ENCODE assay signal across 17 cellular contexts in genomic region chr1:204093756-204094155, GRCh38. TPM values are rescaled to one million over a fixed set of nuclear protein-coding genes. Genes with fewer than 3 reads are reported as not detected.
DNase-seq lines count a peak whose midpoint lies in the region; ATAC-seq and TF ChIP-seq lines count a peak whose summit lies in the region.
"Had no signal": no experiment of that assay in that cellular context is flagged by ENCODE, and none has a peak within 500 bp of the region (broad histone marks: within the 10 kb centered on the region; RNA-seq: fewer than 3 reads in every experiment).

No MANE protein-coding gene starts in this region.

- H3K4me1 ChIP-seq in HUES64 (ENCODE audit: insufficient read depth, low read length): peaks cover 60% of the 10 kb centered on the region
- peaks cover 32 to 37% of the 10 kb centered on the region in 2 donors for H3K4me1 ChIP-seq in mucosa of rectum (ENCODE audit: control insufficient read depth in 2 of 2, insufficient read depth in 2 of 2, low read length in 2 of 2)
- peaks cover 11 to 62% (median 26%) of the 10 kb centered on the region in 5 donors for H3K4me1 ChIP-seq in subcutaneous abdominal adipose tissue (ENCODE audit: control insufficient read depth in 5 of 5, insufficient read depth in 5 of 5, low read length in 5 of 5)

- intact Hi-C loops in activated CD4-positive, alpha-beta memory T cell treated with anti-CD3 and anti-CD28 coated beads for 36 hours (cut with micrococcal nuclease): no loop called here

- H3K4me3 ChIP-seq in HUES64 (ENCODE audit: low read length) (peak overlapping the region; percentile 36; the same call in 1 of the 2 replicates), mucosa of rectum (ENCODE audit: low read length in 2 of 2) (peak overlapping the region in 1 of 2 donors; percentile 41), subcutaneous abdominal adipose tissue (ENCODE audit: low read depth in 1 of 5, low read length in 5 of 5) (no peak overlapping the region)
- H3K4me3 ChIP-seq: BLaER1, SJSA1, testis had no signal

- 57% methylated on average over 1 of the region's 1 CpG for WGBS in HUES64

- H3K4me3 Mint-ChIP-seq in WTC11: peak overlapping the region; percentile 31
- no peak overlapping the region for H3K4me3 Mint-ChIP-seq in activated CD4-positive, alpha-beta memory T cell treated with anti-CD3 and anti-CD28 coated beads for 36 hours
- H3K4me3 Mint-ChIP-seq: memory B cell had no signal

- H3K36me3 Mint-ChIP-seq in WTC11: no peaks in the 10 kb centered on the region; the same call in 1 of the 2 replicates
- no peaks in the 10 kb centered on the region for H3K36me3 Mint-ChIP-seq in activated CD4-positive, alpha-beta memory T cell treated with anti-CD3 and anti-CD28 coated beads for 36 hours
- H3K36me3 Mint-ChIP-seq: memory B cell had no signal

- H3K9ac ChIP-seq in HUES64 (ENCODE audit: low read depth, low read length) (no peak overlapping the region), mucosa of rectum (ENCODE audit: low read depth in 1 of 2, low read length in 2 of 2) (peak overlapping the region; percentile 1 to 15), subcutaneous abdominal adipose tissue (ENCODE audit: low read length in 5 of 5) (no peak overlapping the region)
- H3K9ac ChIP-seq: BLaER1, KMS-11 had no signal

- H3K4me1 Mint-ChIP-seq in WTC11: peaks cover 86% of the 10 kb centered on the region
- peaks cover 2% of the 10 kb centered on the region for H3K4me1 Mint-ChIP-seq in activated CD4-positive, alpha-beta memory T cell treated with anti-CD3 and anti-CD28 coated beads for 36 hours (ENCODE audit: low read depth)
- H3K4me1 Mint-ChIP-seq: memory B cell had no signal

- H3K27ac ChIP-seq in HUES64 (ENCODE audit: low read depth, low read length) (peak overlapping the region; percentile 46; the same call in 1 of the 2 replicates), mucosa of rectum (ENCODE audit: low read depth in 2 of 2, low read length in 2 of 2) (peak overlapping the region; percentile 89 to 94), subcutaneous abdominal adipose tissue (ENCODE audit: low read depth, low read length) (peak overlapping the region; percentile 24)
- H3K27ac ChIP-seq: BLaER1, KMS-11, SJSA1 had no signal

- ATAC-seq in WTC11 (no peak), GM19397 (IDR thresholded peaks at IDR 0.05; ENCODE audit: unreplicated experiment) (no peak)

- H3K36me3 ChIP-seq in HUES64 (ENCODE audit: insufficient read depth, low read length) (no peaks in the 10 kb centered on the region), mucosa of rectum (ENCODE audit: control insufficient read depth in 2 of 2, insufficient read depth in 2 of 2, low read length in 2 of 2) (no peaks in the 10 kb centered on the region), subcutaneous abdominal adipose tissue (ENCODE audit: control insufficient read depth in 5 of 5, insufficient read depth in 5 of 5, low read length in 5 of 5) (no peaks in the 10 kb centered on the region)
- H3K36me3 ChIP-seq: BLaER1, SJSA1 had no signal

- H3K27me3 ChIP-seq in HUES64 (ENCODE audit: insufficient read depth, low read length) (no peaks in the 10 kb centered on the region), mucosa of rectum (ENCODE audit: control insufficient read depth in 2 of 2, insufficient read depth in 2 of 2, low read length in 2 of 2) (no peaks in the 10 kb centered on the region), subcutaneous abdominal adipose tissue (ENCODE audit: control insufficient read depth in 5 of 5, insufficient read depth in 4 of 5, low read length in 5 of 5) (no peaks in the 10 kb centered on the region)
- H3K27me3 ChIP-seq: BLaER1, SJSA1, testis had no signal

- H3K9me3 Mint-ChIP-seq in WTC11: no peaks in the 10 kb centered on the region
- no peaks in the 10 kb centered on the region for H3K9me3 Mint-ChIP-seq in activated CD4-positive, alpha-beta memory T cell treated with anti-CD3 and anti-CD28 coated beads for 36 hours
- H3K9me3 Mint-ChIP-seq: memory B cell had no signal

- no peaks in the 10 kb centered on the region for H3K9me3 ChIP-seq in HUES64 (ENCODE audit: insufficient read depth, low read depth, low read length)
- no peaks in the 10 kb centered on the region for H3K9me3 ChIP-seq in mucosa of rectum (ENCODE audit: control insufficient read depth in 2 of 2, low read length in 2 of 2)
- no peaks in the 10 kb centered on the region for H3K9me3 ChIP-seq in subcutaneous abdominal adipose tissue (ENCODE audit: control insufficient read depth in 5 of 5, low read length in 5 of 5)
- H3K9me3 ChIP-seq: BLaER1, SJSA1, testis had no signal

- DNase-seq in WTC11 (ENCODE audit: low spot score) (no peak), NCI-H2107 (lab: John Stamatoyannopoulos, UW) (no peak)
- DNase-seq in activated CD4-positive, alpha-beta memory T cell treated with anti-CD3 and anti-CD28 coated beads for 36 hours: no peak
- DNase-seq: activated CD4-positive, alpha-beta T cell treated with anti-CD3 and anti-CD28 coated beads for 1 hour; activated gamma-delta T cell treated with Interleukin-2 at 50 U/mL for 16 hours; anterior cingulate cortex; NCI-H446 treated with DMSO at 0.1 percent for 48 hours; T-helper 9 cell; testis had no signal

- H3K27me3 Mint-ChIP-seq in WTC11 (ENCODE audit: low read depth): no peaks in the 10 kb centered on the region
- no peaks in the 10 kb centered on the region for H3K27me3 Mint-ChIP-seq in activated CD4-positive, alpha-beta memory T cell treated with anti-CD3 and anti-CD28 coated beads for 36 hours

- no peak for TF ChIP-seq CTCF in WTC11 (IDR thresholded peaks at IDR 0.05)

- CTCF ChIA-PET in WTC11 (lab: Charles Lee): interaction anchor here (0.5 to 2.7 kb wide), 8 partner anchors 9 to 417 kb away, joined by 3 to 17 read pairs (median 4); no protein-coding TSS in a partner anchor
- CTCF ChIA-PET in activated CD4-positive, alpha-beta memory T cell treated with anti-CD3 and anti-CD28 coated beads for 36 hours (lab: Charles Lee): no interaction called here

- POLR2A ChIA-PET in WTC11 (lab: Charles Lee): interaction anchor here (1.2 to 2.6 kb wide), 2 partner anchors 14 to 16 kb away, joined by 9 to 11 read pairs; no protein-coding TSS in a partner anchor
- POLR2A ChIA-PET in activated CD4-positive, alpha-beta memory T cell treated with anti-CD3 and anti-CD28 coated beads for 36 hours (lab: Charles Lee): no interaction called here

- H3K27ac Mint-ChIP-seq in WTC11: peak overlapping the region; percentile 64
- no peak overlapping the region for H3K27ac Mint-ChIP-seq in activated CD4-positive, alpha-beta memory T cell treated with anti-CD3 and anti-CD28 coated beads for 36 hours
- H3K27ac Mint-ChIP-seq: memory B cell had no signal

TF ChIP-seq in WTC11, 78 proteins besides CTCF, POLR2A, EP300 and RAD21 (continues in another document):
- TF ChIP-seq ZNF263 (CRISPR knock-in tag; IDR thresholded peaks at IDR 0.05; ENCODE audit: low read depth) (no peak), ETV6 (CRISPR knock-in tag; IDR thresholded peaks at IDR 0.05) (no peak), OVOL2 (CRISPR knock-in tag; IDR thresholded peaks at IDR 0.05; ENCODE audit: borderline replicate concordance) (no peak), ZNF512 (CRISPR knock-in tag; IDR thresholded peaks at IDR 0.05; ENCODE audit: borderline replicate concordance) (no peak), E2F1 (CRISPR knock-in tag; IDR thresholded peaks at IDR 0.05) (no peak), FOXP4 (CRISPR knock-in tag; IDR thresholded peaks at IDR 0.05) (no peak)

RNA-seq across cellular contexts. Expression of gene SOX13, which starts 20.8 kb away (rescaled TPM):
- 65.5 TPM for polyA plus RNA-seq in HUES64 (2013, experiment 1 of 2)
- 75.1 TPM for polyA plus RNA-seq in HUES64 (2013, experiment 2 of 2)
- 139 to 171 TPM (median 148 TPM) in 3 replicates for total RNA-seq in WTC11 (2021)
- total RNA-seq in activated CD4-positive, alpha-beta memory T cell treated with anti-CD3 and anti-CD28 coated beads for 36 hours: 1 to 10 TPM; 4.6 to 5.8 TPM

RNA-seq across cellular contexts. Expression of gene ETNK2, which starts 58.1 kb away (rescaled TPM):
- polyA plus RNA-seq in HUES64 (2013, experiment 1 of 2): 12.5 TPM
- polyA plus RNA-seq in HUES64 (2013, experiment 2 of 2): 15.5 TPM
- 18.3 to 20.2 TPM (median 19.7 TPM) in 3 replicates for total RNA-seq in WTC11 (2021)
- total RNA-seq in activated CD4-positive, alpha-beta memory T cell treated with anti-CD3 and anti-CD28 coated beads for 36 hours: 1 to 10 TPM; 1.6 to 1.9 TPM

Comparison
In these comparisons a context has a peak if more than half of its experiments do, and no peak if none do; other contexts are left out.
1. H3K27ac ChIP-seq: peak in every context shown above with its lines; median percentile 92 in mucosa of rectum; 46 in HUES64; 24 in subcutaneous abdominal adipose tissue.
2. H3K9ac ChIP-seq: peak in mucosa of rectum (2 of 2); none in HUES64 (single experiment) and subcutaneous abdominal adipose tissue (0 of 5).
3. RNA of gene SOX13, which starts 20.8 kb away (total RNA-seq): 139 to 171 TPM in WTC11; 4.6 to 5.8 TPM in activated CD4-positive, alpha-beta memory T cell treated with anti-CD3 and anti-CD28 coated beads for 36 hours; every median in the first group is over 10 times any median in the second.